Comparison of ENCODE assay signal across 13 cellular contexts in genomic region chrX:134443020-134443419, GRCh38. TPM values are rescaled to one million over a fixed set of nuclear protein-coding genes. Genes with fewer than 3 reads are reported as not detected.
DNase-seq lines count a peak whose midpoint lies in the region; ATAC-seq and TF ChIP-seq lines count a peak whose summit lies in the region.
"Had no signal": no experiment of that assay in that cellular context is flagged by ENCODE, and none has a peak within 500 bp of the region (broad histone marks: within the 10 kb centered on the region; RNA-seq: fewer than 3 reads in every experiment).

No MANE protein-coding gene starts in this region.

- H3K9me3 Mint-ChIP-seq in Calu3 (ENCODE audit: low read depth, unreplicated experiment), result no peaks in the 10 kb centered on the region
- H3K9me3 Mint-ChIP-seq in activated T-cell treated with anti-CD3 and anti-CD28 coated beads, Interleukin-2, amount 50 U/mL, for 24 hours, result no peaks in the 10 kb centered on the region
- H3K9me3 Mint-ChIP-seq: HFFc6 had no signal

- H2BK5ac ChIP-seq in trophoblast cell (ENCODE audit: low read depth, low read length, poor library complexity), result no peak overlapping the region

- no peaks in the 10 kb centered on the region for H3K36me3 Mint-ChIP-seq in Calu3 (ENCODE audit: insufficient read depth, unreplicated experiment)
- H3K36me3 Mint-ChIP-seq in activated T-cell treated with anti-CD3 and anti-CD28 coated beads, Interleukin-2, amount 50 U/mL, for 24 hours (ENCODE audit: low read depth), result peaks cover 10% of the 10 kb centered on the region

- H4K12ac ChIP-seq in trophoblast cell (ENCODE audit: low read depth, low read length), result no peak overlapping the region

- no peak overlapping the region for H3K4me3 ChIP-seq in trophoblast cell (ENCODE audit: low read depth, low read length)
- H3K4me3 ChIP-seq: right lobe of liver had no signal

- no peaks in the 10 kb centered on the region for H3K4me1 ChIP-seq in trophoblast cell (ENCODE audit: control insufficient read depth in 1 of 2, insufficient read depth in 2 of 2, low read length in 2 of 2)
- H3K4me1 ChIP-seq: right lobe of liver had no signal

- CTCF ChIA-PET in Calu3 (lab: Charles Lee), result no interaction called here

- H3K4me3 Mint-ChIP-seq in Calu3 (ENCODE audit: low read depth, unreplicated experiment), result no peak overlapping the region
- no peak overlapping the region for H3K4me3 Mint-ChIP-seq in activated T-cell treated with anti-CD3 and anti-CD28 coated beads, Interleukin-2, amount 50 U/mL, for 24 hours
- H3K4me3 Mint-ChIP-seq: CD14-positive monocyte, HFFc6 had no signal

- no peak overlapping the region for H3K14ac ChIP-seq in trophoblast cell (ENCODE audit: low read length)

- H3K9ac ChIP-seq in trophoblast cell (ENCODE audit: low read length), result no peak overlapping the region

- H2BK120ac ChIP-seq in trophoblast cell (ENCODE audit: insufficient read depth, low read length, poor library complexity), result no peak overlapping the region

- TF ChIP-seq CTCF in Calu3 (IDR thresholded peaks at IDR 0.05; ENCODE audit: unreplicated experiment), result no peak

- H3K27me3 Mint-ChIP-seq in Calu3 (ENCODE audit: unreplicated experiment), result no peaks in the 10 kb centered on the region
- H3K27me3 Mint-ChIP-seq in activated T-cell treated with anti-CD3 and anti-CD28 coated beads, Interleukin-2, amount 50 U/mL, for 24 hours, result peaks cover 7% of the 10 kb centered on the region

- no peak overlapping the region for H3K4me2 ChIP-seq in trophoblast cell (ENCODE audit: low read length)

- BruUV-seq in Calu3 (replicated peaks; lab: Mats Ljungman, UMichigan), result no TSS peak

- intact Hi-C loops in Calu3 (cut with micrococcal nuclease; ENCODE audit: unreplicated experiment), result no loop called here

- H4K8ac ChIP-seq in trophoblast cell (ENCODE audit: low read depth, low read length), result no peak overlapping the region

- H3K4ac ChIP-seq in trophoblast cell (ENCODE audit: low read depth, low read length), result no peak overlapping the region

- DNase-seq in NCI-H526 treated with DMSO at 0.1 percent for 48 hours (lab: John Stamatoyannopoulos, UW), result peak; percentile 30
- DNase-seq in trophoblast cell, result peak; percentile 25 to 73
- DNase-seq in Calu3, result no peak
- DNase-seq in activated T-cell treated with anti-CD3 and anti-CD28 coated beads, Interleukin-2, amount 50 U/mL, for 24 hours, result no peak
- DNase-seq: HFFc6, islet precursor cell, NCI-H226, right lobe of liver, Right ventricle myocardium superior had no signal

- H3K27me3 ChIP-seq in trophoblast cell (ENCODE audit: insufficient read depth, low read length), result no peaks in the 10 kb centered on the region
- H3K27me3 ChIP-seq: right lobe of liver had no signal

- H2AK5ac ChIP-seq in trophoblast cell (ENCODE audit: low read length), result no peak overlapping the region

- H3K27ac ChIP-seq in trophoblast cell (ENCODE audit: low read depth, low read length), result no peak overlapping the region
- H3K27ac ChIP-seq: right lobe of liver had no signal

- H3K4me1 Mint-ChIP-seq in Calu3 (ENCODE audit: low read depth, unreplicated experiment), result no peaks in the 10 kb centered on the region
- H3K4me1 Mint-ChIP-seq in activated T-cell treated with anti-CD3 and anti-CD28 coated beads, Interleukin-2, amount 50 U/mL, for 24 hours (ENCODE audit: low read depth), result peaks cover 14% of the 10 kb centered on the region
- H3K4me1 Mint-ChIP-seq: CD14-positive monocyte had no signal

- no peak overlapping the region for H3K18ac ChIP-seq in trophoblast cell (ENCODE audit: low read length)

- no CpG with 5 or more reads among the region's 2 CpGs for WGBS in trophoblast cell (ENCODE audit: extremely low coverage, insufficient coverage, insufficient read length)

- no peak overlapping the region for H2AFZ ChIP-seq in trophoblast cell (ENCODE audit: insufficient read depth, low read length, poor library complexity)

- H3K36me3 ChIP-seq in trophoblast cell (ENCODE audit: control insufficient read depth in 1 of 2, insufficient read depth in 2 of 2, low read length in 2 of 2), result no peaks in the 10 kb centered on the region
- H3K36me3 ChIP-seq: right lobe of liver had no signal

- no peaks in the 10 kb centered on the region for H3K79me1 ChIP-seq in trophoblast cell (ENCODE audit: low read length)

- H2BK12ac ChIP-seq in trophoblast cell (ENCODE audit: low read length), result no peak overlapping the region

- no peak overlapping the region for H3K23ac ChIP-seq in trophoblast cell (ENCODE audit: low read length)

- H3K27ac Mint-ChIP-seq in Calu3 (ENCODE audit: unreplicated experiment), result no peak overlapping the region
- no peak overlapping the region for H3K27ac Mint-ChIP-seq in activated T-cell treated with anti-CD3 and anti-CD28 coated beads, Interleukin-2, amount 50 U/mL, for 24 hours
- H3K27ac Mint-ChIP-seq: HFFc6 had no signal

- H3K9me3 ChIP-seq in trophoblast cell (ENCODE audit: insufficient read depth, low read depth, low read length), result no peaks in the 10 kb centered on the region
- H3K9me3 ChIP-seq: right lobe of liver had no signal

- H3K79me2 ChIP-seq in trophoblast cell (ENCODE audit: control insufficient read depth, insufficient read depth, low read length, poor library complexity), result no peaks in the 10 kb centered on the region

- ATAC-seq in GM18909 (IDR thresholded peaks at IDR 0.05; ENCODE audit: poor library complexity, unreplicated experiment) (peak; percentile 79), HG02623 (IDR thresholded peaks at IDR 0.05; ENCODE audit: unreplicated experiment) (peak; percentile 74), HG03520 (IDR thresholded peaks at IDR 0.05; ENCODE audit: unreplicated experiment) (no peak)
- ATAC-seq: right lobe of liver had no signal

- no peak overlapping the region for H4K91ac ChIP-seq in trophoblast cell (ENCODE audit: low read depth, low read length)

RNA-seq across cellular contexts. Expression of gene HPRT1, which starts 16.9 kb away (rescaled TPM):
- polyA plus RNA-seq in trophoblast cell (2013), result 9.4 and 11.1 TPM in 2 replicates
- total RNA-seq in Calu3 (2022), result 64.8 and 75.0 TPM in 2 replicates

Comparison
In these comparisons a context has a peak if more than half of its experiments do, and no peak if none do; other contexts are left out.
1. DNase-seq: peak in NCI-H526 treated with DMSO at 0.1 percent for 48 hours (single experiment) and trophoblast cell (2 of 2); none in Calu3 (single experiment) and activated T-cell treated with anti-CD3 and anti-CD28 coated beads, Interleukin-2, amount 50 U/mL, for 24 hours (single experiment).